Comparison of ENCODE assay signal across 8 cellular contexts in the genomic region with DNA sequence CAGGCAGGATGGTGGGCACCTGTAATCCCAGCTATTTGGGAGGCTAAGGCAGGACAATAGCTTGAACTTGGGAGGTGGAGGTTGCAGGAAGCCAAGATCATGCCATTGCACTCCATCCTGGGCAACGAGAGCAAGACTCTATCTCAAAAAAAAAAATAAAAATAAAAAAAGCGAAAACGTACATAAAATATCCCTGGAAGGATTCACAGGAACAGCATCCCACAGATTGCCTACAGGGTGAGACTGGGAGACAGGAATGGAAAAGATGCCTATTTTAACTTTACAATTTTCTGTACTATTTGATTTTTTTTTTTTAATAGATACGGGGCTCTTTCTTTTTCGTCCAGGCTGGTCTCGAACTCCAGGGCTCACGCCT. TPM values are rescaled to one million over a fixed set of nuclear protein-coding genes. Genes with fewer than 3 reads are reported as not detected.
DNase-seq lines count a peak whose midpoint lies in the region; ATAC-seq and TF ChIP-seq lines count a peak whose summit lies in the region.

No MANE protein-coding gene starts in this region.

- peak overlapping the region; percentile 95 to 98 for H3K4me3 Mint-ChIP-seq in activated T-cell treated with anti-CD3 and anti-CD28 coated beads, Interleukin-2, amount 50 U/mL, for 72 hours

- intact Hi-C loops in lower lobe of right lung (cut with DNase I) (no loop called here), tibial artery (cut with DNase I; ENCODE audit: low total_unique reads) (no loop called here)

- H3K4me1 ChIP-seq in lower lobe of right lung: peaks cover 9% of the 10 kb centered on the region
- H3K4me1 ChIP-seq in tibial artery: peaks cover 3 to 27% (median 11%) of the 10 kb centered on the region in 4 donors

- H3K27me3 Mint-ChIP-seq in activated T-cell treated with anti-CD3 and anti-CD28 coated beads, Interleukin-2, amount 50 U/mL, for 72 hours (ENCODE audit: low read depth): peaks cover 17% of the 10 kb centered on the region

- no peak overlapping the region for H3K27ac Mint-ChIP-seq in activated T-cell treated with anti-CD3 and anti-CD28 coated beads, Interleukin-2, amount 50 U/mL, for 72 hours

- H3K27ac ChIP-seq in lower lobe of right lung (peak overlapping the region; percentile 53), tibial artery (no peak overlapping the region)

- H3K27me3 ChIP-seq in lower lobe of right lung (ENCODE audit: low read depth) (peaks cover 13% of the 10 kb centered on the region), tibial artery (peaks cover 0 to 28% of the 10 kb centered on the region in 2 donors)

- peaks cover 21% of the 10 kb centered on the region for H3K4me1 Mint-ChIP-seq in activated T-cell treated with anti-CD3 and anti-CD28 coated beads, Interleukin-2, amount 50 U/mL, for 72 hours (ENCODE audit: low read depth)

- H3K9me3 Mint-ChIP-seq in activated T-cell treated with anti-CD3 and anti-CD28 coated beads, Interleukin-2, amount 50 U/mL, for 72 hours: no peaks in the 10 kb centered on the region

- ATAC-seq in activated T-cell treated with anti-CD3 and anti-CD28 coated beads, Interleukin-2, amount 50 U/mL, for 72 hours (replicated peaks in 1 of 2): no peak
- ATAC-seq in lower lobe of right lung: no peak
- no peak for ATAC-seq in GM18502 (IDR thresholded peaks at IDR 0.05; ENCODE audit: poor library complexity, unreplicated experiment)
- ATAC-seq in GM21367 (IDR thresholded peaks at IDR 0.05; ENCODE audit: unreplicated experiment): no peak

- no peaks in the 10 kb centered on the region for H3K36me3 ChIP-seq in lower lobe of right lung
- no peaks in the 10 kb centered on the region for H3K36me3 ChIP-seq in tibial artery

- H3K9me3 ChIP-seq in lower lobe of right lung (no peaks in the 10 kb centered on the region), tibial artery (no peaks in the 10 kb centered on the region)

- in situ Hi-C loops in astrocyte of the cerebellum (cut with HindIII; ENCODE audit: low sequenced_read_pairs): no loop called here

- DNase-seq in activated T-cell treated with anti-CD3 and anti-CD28 coated beads, Interleukin-2, amount 50 U/mL, for 72 hours: no peak
- DNase-seq in activated T-cell treated with anti-CD3 and anti-CD28 coated beads for 4 hours (no peak), astrocyte of the cerebellum (ENCODE audit: low read depth) (no peak), lower lobe of right lung (no peak), tibial artery (no peak)
- no peak for DNase-seq in stimulated activated CD4-positive, alpha-beta T cell treated with anti-CD3 and anti-CD28 coated beads, Interleukin-15, amount 100 ng/mL, for 24 hours

- TF ChIP-seq CTCF in astrocyte of the cerebellum (IDR thresholded peaks at IDR 0.05; ENCODE audit: low read depth, low read length, missing control alignments) (no peak), lower lobe of right lung (IDR thresholded peaks at IDR 0.05) (no peak), tibial artery (IDR thresholded peaks at IDR 0.05) (no peak)

- H3K4me3 ChIP-seq in astrocyte of the cerebellum (ENCODE audit: low read depth, low read length) (peak overlapping the region; percentile 60), lower lobe of right lung (peak overlapping the region; percentile 72), tibial artery (peak overlapping the region; percentile 50 to 70)

- H3K36me3 Mint-ChIP-seq in activated T-cell treated with anti-CD3 and anti-CD28 coated beads, Interleukin-2, amount 50 U/mL, for 72 hours (ENCODE audit: insufficient read depth in 2 of 2): no peaks in the 10 kb centered on the region

RNA-seq across cellular contexts. Expression of a gene that starts 0.6 kb away (rescaled TPM):
- total RNA-seq in activated T-cell treated with anti-CD3 and anti-CD28 coated beads, Interleukin-2, amount 50 U/mL, for 72 hours: 1 to 10 TPM; 3.8 to 9.0 TPM
- 9.5 TPM for total RNA-seq in lower lobe of right lung
